8 cellular contexts compared by ENCODE assay signal in the genomic region with DNA sequence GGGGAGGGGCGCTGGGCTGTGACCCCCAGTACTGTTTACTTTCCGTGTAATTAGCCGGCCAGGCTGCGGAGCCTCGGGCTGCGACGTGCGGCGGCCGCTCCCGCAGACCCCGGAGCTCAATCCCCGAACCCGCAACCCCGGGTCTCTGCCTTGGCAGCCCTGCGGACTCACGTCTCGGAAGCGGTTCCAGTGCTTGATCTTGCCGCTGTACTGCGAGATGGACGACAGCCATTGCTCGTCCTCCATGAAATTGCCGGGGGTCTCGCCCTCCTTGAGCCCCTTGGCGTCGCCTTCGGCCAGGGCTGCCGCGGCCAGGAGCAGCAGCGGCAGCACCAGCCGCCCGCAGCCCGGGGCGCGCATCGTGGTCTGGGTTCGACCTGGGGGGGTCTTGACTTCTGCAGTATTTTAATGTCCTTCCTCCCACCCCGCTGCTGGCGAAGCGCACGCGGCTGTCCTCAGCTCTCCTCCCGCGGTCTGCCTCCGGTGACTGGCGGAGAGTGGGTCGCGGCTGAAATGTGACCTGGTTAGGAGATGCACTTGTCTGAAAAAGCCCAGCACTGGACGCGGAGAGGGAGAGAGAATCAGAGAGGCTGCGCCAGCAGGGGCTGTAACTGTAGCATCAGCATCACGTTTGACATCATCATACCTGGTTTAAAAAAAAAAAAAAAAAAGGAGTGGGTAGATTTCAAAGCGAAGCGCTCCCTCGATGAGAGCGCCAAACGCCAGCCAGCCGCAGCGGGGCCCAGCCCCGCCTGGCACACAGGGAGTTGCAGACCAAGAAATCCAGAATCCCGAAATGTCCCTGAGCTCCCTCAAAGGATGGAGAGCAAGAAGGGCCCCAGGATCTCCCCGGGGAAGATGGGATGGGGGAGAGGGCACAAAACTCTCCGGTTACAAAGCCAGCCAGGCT. TPM values are rescaled to one million over a fixed set of nuclear protein-coding genes. Genes with fewer than 3 reads are reported as not detected.
DNase-seq lines count a peak whose midpoint lies in the region; ATAC-seq and TF ChIP-seq lines count a peak whose summit lies in the region.

A gene with protein sequence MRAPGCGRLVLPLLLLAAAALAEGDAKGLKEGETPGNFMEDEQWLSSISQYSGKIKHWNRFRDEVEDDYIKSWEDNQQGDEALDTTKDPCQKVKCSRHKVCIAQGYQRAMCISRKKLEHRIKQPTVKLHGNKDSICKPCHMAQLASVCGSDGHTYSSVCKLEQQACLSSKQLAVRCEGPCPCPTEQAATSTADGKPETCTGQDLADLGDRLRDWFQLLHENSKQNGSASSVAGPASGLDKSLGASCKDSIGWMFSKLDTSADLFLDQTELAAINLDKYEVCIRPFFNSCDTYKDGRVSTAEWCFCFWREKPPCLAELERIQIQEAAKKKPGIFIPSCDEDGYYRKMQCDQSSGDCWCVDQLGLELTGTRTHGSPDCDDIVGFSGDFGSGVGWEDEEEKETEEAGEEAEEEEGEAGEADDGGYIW (minus strand): TSS at position 583 of the 910 bp plus-strand sequence. CDS start 223 bp downstream, at position 360.

- H3K4me3 Mint-ChIP-seq in CD4-positive, alpha-beta memory T cell: peak within 1 kb of the TSS; percentile 97 to 100 (median 100)

- H2AFZ ChIP-seq in OCI-LY1 (ENCODE audit: low read length): no peak within 1 kb of the TSS

- H3K9ac ChIP-seq in OCI-LY1 (ENCODE audit: low read length): peak within 1 kb of the TSS; percentile 95

- DNase-seq in CD4-positive, alpha-beta memory T cell: peak; percentile 84 to 91 (median 86)
- DNase-seq in activated naive CD4-positive, alpha-beta T cell (lab: John Stamatoyannopoulos, UW): peak; percentile 25 to 60 (median 40)
- DNase-seq in left cardiac atrium (peak; percentile 38), psoas muscle (peak; percentile 27 to 55), omental fat pad (ENCODE audit: low spot score) (no peak), DMS79 treated with DMSO at 0.1 percent for 48 hours (lab: John Stamatoyannopoulos, UW) (no peak), cortex of kidney (lab: John Stamatoyannopoulos, UW) (no peak)

- H3K27ac Mint-ChIP-seq in CD4-positive, alpha-beta memory T cell: peak within 1 kb of the TSS; percentile 97 to 100 (median 100)

- no peaks in the 10 kb centered on the region for H3F3A ChIP-seq in OCI-LY1 (ENCODE audit: insufficient read depth, low read length)

- H3K36me3 ChIP-seq in CD4-positive, alpha-beta memory T cell (ENCODE audit: insufficient read depth, low read length): peaks cover 30% of the 10 kb centered on the region
- H3K36me3 ChIP-seq in OCI-LY1 (ENCODE audit: insufficient read depth, low read length) (no peaks in the 10 kb centered on the region; the same call in 1 of the 2 replicates), psoas muscle (ENCODE audit: insufficient read depth in 1 of 2, low read depth in 1 of 2) (no peaks in the 10 kb centered on the region)

- peaks cover 0 to 2% of the 10 kb centered on the region in 2 donors for H3K27me3 Mint-ChIP-seq in CD4-positive, alpha-beta memory T cell

- peaks cover 25 to 47% of the 10 kb centered on the region in 2 donors for H3K36me3 Mint-ChIP-seq in CD4-positive, alpha-beta memory T cell

- H3K79me2 ChIP-seq in OCI-LY1 (ENCODE audit: insufficient read depth, low read length): no peaks in the 10 kb centered on the region

- peak; percentile 53 to 54 for ATAC-seq in left cardiac atrium
- peak in 3 of 4 donors; percentile 24 to 49 (median 43) for ATAC-seq in psoas muscle
- no peak for ATAC-seq in omental fat pad (ENCODE audit: low FRiP score)

- POLR2A ChIA-PET in CD4-positive, alpha-beta memory T cell (lab: Charles Lee; ENCODE audit: partially characterized antibody): interaction anchor here (0.6 to 14.0 kb wide), 39 partner anchors 9 to 1407 kb away, joined by 3 to 329 read pairs (median 6); a partner anchor contains a TSS

- H3K4me1 Mint-ChIP-seq in CD4-positive, alpha-beta memory T cell: peaks cover 39 to 66% (median 51%) of the 10 kb centered on the region in 4 donors

- intact Hi-C loops in CD4-positive, alpha-beta memory T cell (cut with micrococcal nuclease): loop anchor here (1.0 to 10.0 kb wide), 5 partner anchors 9 to 343 kb away; no protein-coding TSS in a partner anchor
- intact Hi-C loops in left cardiac atrium (cut with DNase I): no loop called here
- intact Hi-C loops in psoas muscle (cut with DNase I): no loop called here

- peak within 1 kb of the TSS; percentile 81 for H3K4me2 ChIP-seq in OCI-LY1 (ENCODE audit: low read length)

- H3K27me3 ChIP-seq in CD4-positive, alpha-beta memory T cell (ENCODE audit: insufficient read depth, low read length): no peaks in the 10 kb centered on the region
- H3K27me3 ChIP-seq in OCI-LY1 (ENCODE audit: insufficient read depth, low read length) (no peaks in the 10 kb centered on the region), psoas muscle (ENCODE audit: insufficient read depth in 3 of 3, low read length in 2 of 3) (peaks cover 0 to 36% (median 11%) of the 10 kb centered on the region in 3 donors)

- TF ChIP-seq CTCF in OCI-LY1 (IDR thresholded peaks at IDR 0.05; ENCODE audit: low read length) (no peak), psoas muscle (IDR thresholded peaks at IDR 0.05) (no peak), omental fat pad (IDR thresholded peaks at IDR 0.05) (no peak)

- no peaks in the 10 kb centered on the region for H3K9me3 ChIP-seq in CD4-positive, alpha-beta memory T cell (ENCODE audit: control insufficient read depth in 1 of 2, low read length in 2 of 2)
- no peaks in the 10 kb centered on the region for H3K9me3 ChIP-seq in OCI-LY1 (ENCODE audit: low read length)
- no peaks in the 10 kb centered on the region for H3K9me3 ChIP-seq in psoas muscle

- H3K4me3 ChIP-seq in CD4-positive, alpha-beta memory T cell (ENCODE audit: low read length in 2 of 2): peak within 1 kb of the TSS; percentile 82 to 98
- H3K4me3 ChIP-seq in OCI-LY1 (ENCODE audit: low read depth, low read length, poor library complexity, severe bottlenecking) (peak within 1 kb of the TSS; percentile 79), psoas muscle (peak within 1 kb of the TSS; percentile 60)

- H3K4me1 ChIP-seq in CD4-positive, alpha-beta memory T cell (ENCODE audit: insufficient read depth, low read length): peaks cover 56% of the 10 kb centered on the region
- peaks cover 54% of the 10 kb centered on the region for H3K4me1 ChIP-seq in OCI-LY1 (ENCODE audit: insufficient read depth, low read length, severe bottlenecking)
- peaks cover 17% of the 10 kb centered on the region for H3K4me1 ChIP-seq in psoas muscle

- H3K27ac ChIP-seq in CD4-positive, alpha-beta memory T cell (ENCODE audit: low read depth, low read length): peak within 1 kb of the TSS; percentile 94
- H3K27ac ChIP-seq in OCI-LY1 (ENCODE audit: low read depth, low read length, poor library complexity, severe bottlenecking) (peak within 1 kb of the TSS; percentile 86), psoas muscle (peak within 1 kb of the TSS; percentile 6)

- CTCF ChIA-PET in CD4-positive, alpha-beta memory T cell (lab: Charles Lee; ENCODE audit: partially characterized antibody): interaction anchor here (0.7 to 4.1 kb wide), 19 partner anchors 9 to 249 kb away, joined by 3 to 24 read pairs (median 4); a partner anchor contains a TSS

- H3K9me2 ChIP-seq in OCI-LY1 (ENCODE audit: low read depth, low read length): no peaks in the 10 kb centered on the region

- WGBS in psoas muscle, 3 donors: 2 to 3% (median 2%) methylated on average over 55 to 64 of the region's 64 CpGs

- peaks cover 0 to 5% (median 0%) of the 10 kb centered on the region in 8 donors for H3K9me3 Mint-ChIP-seq in CD4-positive, alpha-beta memory T cell

- no peaks in the 10 kb centered on the region for H4K20me1 ChIP-seq in OCI-LY1 (ENCODE audit: insufficient read depth, low read length)

RNA-seq across cellular contexts. Expression of the gene that starts here (rescaled TPM):
- total RNA-seq in CD4-positive, alpha-beta memory T cell: 100 to 1,000 TPM; 552 to 556 TPM
- polyA plus RNA-seq in CD4-positive, alpha-beta memory T cell: 100 to 1,000 TPM; 174 to 260 TPM
- total RNA-seq in left cardiac atrium (1 to 10 TPM; 8.1 to 9.8 TPM), psoas muscle (1 to 10 TPM; 1.8 to 5.3 (median 3.7) TPM), omental fat pad (10 to 100 TPM in 2 of 4 donors, 1 to 10 TPM in 2; 8.3 to 24.6 (median 16.2) TPM)
- 1 to 10 TPM; 2.3 to 4.3 (median 3.3) TPM for polyA plus RNA-seq in psoas muscle

Comparison
In these comparisons a context has a peak if more than half of its experiments do, and no peak if none do; other contexts are left out.
1. RNA of the gene that starts here (total RNA-seq): 552 to 556 TPM in CD4-positive, alpha-beta memory T cell; 8.3 to 24.6 TPM in omental fat pad, 8.1 to 9.8 TPM in left cardiac atrium and 1.8 to 5.3 TPM in psoas muscle; every median in the first group is over 10 times any median in the second.
2. RNA of the gene that starts here (polyA plus RNA-seq): 174 to 260 TPM in CD4-positive, alpha-beta memory T cell; 2.3 to 4.3 TPM in psoas muscle; every median in the first group is over 10 times any median in the second.
3. DNase-seq: peak in CD4-positive, alpha-beta memory T cell (5 of 5), activated naive CD4-positive, alpha-beta T cell (4 of 4), left cardiac atrium (single experiment) and psoas muscle (2 of 2); none in omental fat pad (single experiment), DMS79 treated with DMSO at 0.1 percent for 48 hours (single experiment) and cortex of kidney (single experiment).
4. H3K27ac ChIP-seq: peak in every context shown above with its lines; median percentile 94 in CD4-positive, alpha-beta memory T cell; 86 in OCI-LY1; 6 in psoas muscle.
5. Peak in every context shown above with its lines, with median percentiles within 50 percentile points of each other: H3K4me3 ChIP-seq.